11 cellular contexts compared by ENCODE assay signal in genomic region chr3:188507244-188507720, GRCh38.
DNase-seq lines count a peak whose midpoint lies in the region; ATAC-seq and TF ChIP-seq lines count a peak whose summit lies in the region.
"Had no signal": no experiment of that assay in that cellular context is flagged by ENCODE, and none has a peak within 500 bp of the region (broad histone marks: within the 10 kb centered on the region; RNA-seq: fewer than 3 reads in every experiment).

No MANE protein-coding gene starts in this region.

- DNase-seq in GM23248 (peak; percentile 85), T-helper 17 cell (no peak), head of caudate nucleus (peak in 28 of 42 donors; percentile 6 to 57 (median 20)), retinal pigment epithelial cell (ENCODE audit: low read depth) (peak; percentile 58), NCI-H1694 treated with DMSO at 0.1 percent for 48 hours (lab: John Stamatoyannopoulos, UW) (no peak), NCI-H2227 (lab: John Stamatoyannopoulos, UW; ENCODE audit: unreplicated experiment) (no peak), NCI-H82 treated with DMSO at 0.1 percent for 48 hours (lab: John Stamatoyannopoulos, UW; ENCODE audit: unreplicated experiment) (no peak)
- DNase-seq: activated naive CD8-positive, alpha-beta T cell treated with anti-CD3 and anti-CD28 coated beads, Interleukin-2, amount 50 U/mL, for 24 hours; SHP77 treated with DMSO at 0.1 percent for 48 hours had no signal

- peaks cover 4% of the 10 kb centered on the region for H3K4me1 Mint-ChIP-seq in T-helper 17 cell

- no peaks in the 10 kb centered on the region for H3K27me3 Mint-ChIP-seq in T-helper 17 cell
- H3K27me3 Mint-ChIP-seq: activated naive CD8-positive, alpha-beta T cell treated with anti-CD3 and anti-CD28 coated beads, Interleukin-2, amount 50 U/mL, for 24 hours had no signal

- H3K4me3 Mint-ChIP-seq in T-helper 17 cell: no peak overlapping the region
- H3K4me3 Mint-ChIP-seq: activated naive CD8-positive, alpha-beta T cell treated with anti-CD3 and anti-CD28 coated beads, Interleukin-2, amount 50 U/mL, for 24 hours had no signal

- no peaks in the 10 kb centered on the region for H4K20me1 ChIP-seq in GM23248 (ENCODE audit: insufficient read depth)

- no peaks in the 10 kb centered on the region for H3K9me2 ChIP-seq in GM23248 (ENCODE audit: insufficient read depth)

- ATAC-seq in T-helper 17 cell (peak; percentile 30), GM21737 (IDR thresholded peaks at IDR 0.05; ENCODE audit: unreplicated experiment) (no peak)
- ATAC-seq: activated naive CD8-positive, alpha-beta T cell treated with anti-CD3 and anti-CD28 coated beads, Interleukin-2, amount 50 U/mL, for 24 hours had no signal

- no peak for TF ChIP-seq CTCF in retinal pigment epithelial cell (conservative IDR thresholded peaks at IDR 0.05; ENCODE audit: low read depth, low read length)

- H3K9me3 ChIP-seq in GM23248 (ENCODE audit: low read depth) (no peaks in the 10 kb centered on the region), T-helper 17 cell (ENCODE audit: control insufficient read depth, low read length, poor library complexity, severe bottlenecking) (peaks cover 4% of the 10 kb centered on the region)

- peak overlapping the region; percentile 47 for H3K27ac ChIP-seq in GM23248
- H3K27ac ChIP-seq: suprapubic skin had no signal

- H3K4me1 ChIP-seq in GM23248 (ENCODE audit: insufficient read depth): peaks cover 25% of the 10 kb centered on the region

- peaks cover 20% of the 10 kb centered on the region for H3F3A ChIP-seq in GM23248 (ENCODE audit: insufficient read depth)

- H3K4me2 ChIP-seq in GM23248 (ENCODE audit: unreplicated experiment): peak overlapping the region; percentile 0

- no peak overlapping the region for H3K27ac Mint-ChIP-seq in T-helper 17 cell
- H3K27ac Mint-ChIP-seq: activated naive CD8-positive, alpha-beta T cell treated with anti-CD3 and anti-CD28 coated beads, Interleukin-2, amount 50 U/mL, for 24 hours had no signal

- H3K4me3 ChIP-seq in GM23248: no peak overlapping the region
- no peak overlapping the region for H3K4me3 ChIP-seq in retinal pigment epithelial cell (ENCODE audit: low read length)
- H3K4me3 ChIP-seq: suprapubic skin had no signal

- peaks cover 41% of the 10 kb centered on the region for H3K79me2 ChIP-seq in GM23248 (ENCODE audit: insufficient read depth)

- peaks cover 13% of the 10 kb centered on the region for H3K36me3 Mint-ChIP-seq in T-helper 17 cell (ENCODE audit: low read depth)

- H3K9ac ChIP-seq in GM23248: no peak overlapping the region

- in situ Hi-C loops in GM23248 (cut with MboI): no loop called here

- no peaks in the 10 kb centered on the region for H3K27me3 ChIP-seq in GM23248 (replicated peaks; ENCODE audit: insufficient read depth)
- H3K27me3 ChIP-seq: suprapubic skin had no signal

- no peak overlapping the region for H2AFZ ChIP-seq in GM23248

- peaks cover 7% of the 10 kb centered on the region; the same call in 1 of the 2 replicates for H3K36me3 ChIP-seq in GM23248 (ENCODE audit: low read depth)

- WGBS in GM23248 (ENCODE audit: low coverage in 1 of 2, low lambda C conversion rate in 2 of 2, missing lambda C conversion rate in 2 of 2), 2 experiments: 51 to 53% methylated on average over 5 of the region's 5 CpGs

- intact Hi-C loops in head of caudate nucleus (cut with DNase I): no loop called here

Comparison
In these comparisons a context has a peak if more than half of its experiments do, and no peak if none do; other contexts are left out.
1. DNase-seq: peak in GM23248 (single experiment), head of caudate nucleus (28 of 42) and retinal pigment epithelial cell (single experiment); none in T-helper 17 cell (0 of 3), NCI-H1694 treated with DMSO at 0.1 percent for 48 hours (single experiment), NCI-H2227 (single experiment) and NCI-H82 treated with DMSO at 0.1 percent for 48 hours (single experiment).